Comparison of ENCODE assay signal across 26 cellular contexts in the genomic region with DNA sequence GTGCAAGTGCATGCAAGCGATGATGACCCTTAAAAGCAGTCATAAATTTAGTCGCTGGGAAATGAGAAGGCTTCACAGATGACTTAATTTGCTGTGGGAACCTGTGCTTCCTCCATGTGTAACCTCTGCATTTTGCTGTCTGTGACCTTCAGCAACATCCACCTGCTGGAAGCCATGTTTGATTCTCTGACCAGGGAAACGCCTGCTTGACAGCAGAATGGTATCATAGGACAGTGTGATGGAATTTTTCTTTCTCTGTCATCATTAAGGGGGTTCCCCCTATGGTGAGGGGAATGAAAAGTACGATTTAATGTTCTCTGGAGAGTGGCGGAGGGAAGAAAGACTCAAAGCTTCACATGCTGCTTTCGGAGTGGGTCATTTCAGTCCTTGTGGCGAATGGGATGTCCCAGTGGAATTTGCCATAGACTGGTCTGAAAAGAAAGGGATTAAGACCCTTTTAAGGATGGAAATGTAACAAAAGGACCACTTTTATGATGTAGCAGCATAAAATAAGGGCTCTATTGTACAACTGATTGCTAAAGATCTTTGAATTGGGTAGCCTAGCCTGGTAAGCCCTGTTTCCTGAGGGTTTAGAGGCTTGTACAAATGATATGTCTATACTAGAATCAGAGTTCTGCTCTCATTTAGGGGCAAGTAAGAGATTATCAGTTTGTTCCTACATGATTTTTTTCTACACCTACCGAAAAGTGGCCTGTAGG.
A peak's percentile ranks its signal among the peaks of the same experiment; 100 is the strongest.
DNase-seq lines count a peak whose midpoint lies in the region; ATAC-seq and TF ChIP-seq lines count a peak whose summit lies in the region.
"Had no signal": no experiment of that assay in that cellular context is flagged by ENCODE, and none has a peak within 500 bp of the region (broad histone marks: within the 10 kb centered on the region; RNA-seq: fewer than 3 reads in every experiment).

No MANE protein-coding gene starts in this region.

- H3K27me3 ChIP-seq in GM23338 (ENCODE audit: insufficient read depth): no peaks in the 10 kb centered on the region
- H3K27me3 ChIP-seq in neural progenitor cell: no peaks in the 10 kb centered on the region

- POLR2A ChIA-PET in HEK293T (lab: Yijun Ruan, JAX): no interaction called here

- no peak for TF ChIP-seq CTCF in GM23338 (conservative IDR thresholded peaks at IDR 0.05; ENCODE audit: low read depth in 2 of 2)
- no peak for TF ChIP-seq CTCF in brain (conservative IDR thresholded peaks at IDR 0.05)
- TF ChIP-seq CTCF in neural progenitor cell (IDR thresholded peaks at IDR 0.05): no peak

- no peaks in the 10 kb centered on the region for H3K27me3 Mint-ChIP-seq in GM23338 (ENCODE audit: insufficient read depth, low read depth, poor library complexity)
- no peaks in the 10 kb centered on the region for H3K27me3 Mint-ChIP-seq in brain
- peaks cover 2% of the 10 kb centered on the region for H3K27me3 Mint-ChIP-seq in neural progenitor cell (ENCODE audit: insufficient read depth, low read depth)
- H3K27me3 Mint-ChIP-seq: B cell had no signal

- ATAC-seq in GM23338: no peak
- ATAC-seq: A549, HepG2 had no signal

- no peaks in the 10 kb centered on the region for H3K9me2 ChIP-seq in GM23338 (ENCODE audit: insufficient read depth)

- H3F3A ChIP-seq in GM23338 (replicated peaks; ENCODE audit: low read depth) (no peaks in the 10 kb centered on the region), neural progenitor cell (ENCODE audit: low read depth) (peaks cover 52% of the 10 kb centered on the region)

- H2AFZ ChIP-seq in GM23338 (peak overlapping the region; percentile 44), neural progenitor cell (replicated peaks) (no peak overlapping the region)

- no peaks in the 10 kb centered on the region for H3K36me3 Mint-ChIP-seq in GM23338 (ENCODE audit: low read depth)
- H3K36me3 Mint-ChIP-seq in brain: no peaks in the 10 kb centered on the region
- no peaks in the 10 kb centered on the region for H3K36me3 Mint-ChIP-seq in neural progenitor cell
- H3K36me3 Mint-ChIP-seq: CD14-positive monocyte had no signal

- DNase-seq in GM23338 (ENCODE audit: low spot score): peak; percentile 5
- DNase-seq in HEK293T (ENCODE audit: extremely low spot score): peak; percentile 6
- DNase-seq in neural progenitor cell (ENCODE audit: low spot score): peak; percentile 74
- no peak for DNase-seq in activated CD4-positive, CD25-positive, alpha-beta regulatory T cell treated with anti-CD3 and anti-CD28 coated beads, Interleukin-2, amount 50 U/mL, for 72 hours
- DNase-seq in iPS-NIHi11 (ENCODE audit: low spot score): no peak
- DNase-seq in activated effector memory CD4-positive, alpha-beta T cell treated with anti-CD3 and anti-CD28 coated beads, Interleukin-2, amount 50 U/mL, for 16 hours: no peak
- DNase-seq in kidney glomerular epithelial cell (lab: John Stamatoyannopoulos, UW): no peak
- DNase-seq: DMS53, GDM1, KBM-7, MM.1S, NCI-H1048, NCI-H1417 treated with DMSO at 0.1 percent for 48 hours, NCI-H1930, NCI-H2171, NCI-H345, NCI-H524, Right ventricle myocardium superior, SW 1271 had no signal

- no peaks in the 10 kb centered on the region for H3K9me3 ChIP-seq in neural progenitor cell (ENCODE audit: low read depth)
- H3K9me3 ChIP-seq: A549 had no signal

- H3K36me3 ChIP-seq in GM23338 (ENCODE audit: insufficient read depth) (no peaks in the 10 kb centered on the region), neural progenitor cell (no peaks in the 10 kb centered on the region)

- H3K4me1 Mint-ChIP-seq in GM23338: peaks cover 8% of the 10 kb centered on the region; the same call in 2 of the 3 replicates
- peaks cover 36% of the 10 kb centered on the region for H3K4me1 Mint-ChIP-seq in brain
- H3K4me1 Mint-ChIP-seq in neural progenitor cell: peaks cover 44% of the 10 kb centered on the region
- H3K4me1 Mint-ChIP-seq: B cell, CD14-positive monocyte had no signal

- CTCF ChIA-PET in HEK293T (lab: Yijun Ruan, JAX): interaction anchor here (0.7 kb wide), 1 partner anchor 10 kb away, joined by 3 read pairs; no protein-coding TSS in a partner anchor

- no peak overlapping the region for H3K27ac ChIP-seq in GM23338 (ENCODE audit: low read depth)
- peak overlapping the region; percentile 92 for H3K27ac ChIP-seq in neural progenitor cell
- H3K27ac ChIP-seq: A549, HL-60 had no signal

- H3K4me3 ChIP-seq in GM23338 (no peak overlapping the region), neural progenitor cell (peak overlapping the region; percentile 27)
- H3K4me3 ChIP-seq: A549, SK-N-MC had no signal

- H3K79me2 ChIP-seq in GM23338 (replicated peaks; ENCODE audit: insufficient read depth): no peaks in the 10 kb centered on the region
- no peaks in the 10 kb centered on the region for H3K79me2 ChIP-seq in neural progenitor cell (ENCODE audit: low read depth)

- H3K4me3 Mint-ChIP-seq in GM23338: no peak overlapping the region
- H3K4me3 Mint-ChIP-seq in brain: peak overlapping the region in 3 of 5 experiments; percentile 7 to 71 (median 68)
- H3K4me3 Mint-ChIP-seq in neural progenitor cell: peak overlapping the region; percentile 48
- H3K4me3 Mint-ChIP-seq: B cell, CD14-positive monocyte had no signal

- H4K20me1 ChIP-seq in GM23338 (replicated peaks; ENCODE audit: insufficient read depth) (no peaks in the 10 kb centered on the region), neural progenitor cell (ENCODE audit: low read depth) (no peaks in the 10 kb centered on the region)

- H3K9me3 Mint-ChIP-seq in GM23338 (no peaks in the 10 kb centered on the region), brain (no peaks in the 10 kb centered on the region), neural progenitor cell (no peaks in the 10 kb centered on the region)

- H3K27ac Mint-ChIP-seq in GM23338 (no peak overlapping the region), brain (peak overlapping the region in 2 of 5 experiments; percentile 83 to 87), neural progenitor cell (peak overlapping the region; percentile 95)
- H3K27ac Mint-ChIP-seq: B cell, CD14-positive monocyte had no signal

- no peaks in the 10 kb centered on the region for H3K4me1 ChIP-seq in GM23338 (ENCODE audit: insufficient read depth)
- peaks cover 67% of the 10 kb centered on the region for H3K4me1 ChIP-seq in neural progenitor cell
- H3K4me1 ChIP-seq: A549 had no signal

- H3K4me2 ChIP-seq in GM23338 (no peak overlapping the region), neural progenitor cell (peak overlapping the region; percentile 64)
- H3K4me2 ChIP-seq: A549 had no signal

- H3K9ac ChIP-seq in neural progenitor cell: no peak overlapping the region

TF ChIP-seq in GM23338, 12 proteins besides CTCF, POLR2A, EP300 and RAD21 (continues in another document):
- TF ChIP-seq NANOG (IDR thresholded peaks at IDR 0.05; ENCODE audit: borderline replicate concordance) (no peak), EZH2 (IDR thresholded peaks at IDR 0.05; ENCODE audit: low read depth, unreplicated experiment) (no peak), ETS1 (IDR thresholded peaks at IDR 0.05) (no peak), ZNF331 (CRISPR knock-in tag; IDR thresholded peaks at IDR 0.05; ENCODE audit: low read depth) (no peak), EZH2phosphoT487 (IDR thresholded peaks at IDR 0.05; ENCODE audit: unreplicated experiment) (no peak), STAT1 (IDR thresholded peaks at IDR 0.05; ENCODE audit: unreplicated experiment) (no peak), JUNB (IDR thresholded peaks at IDR 0.05; ENCODE audit: unreplicated experiment) (no peak), ZNF114 (CRISPR knock-in tag; IDR thresholded peaks at IDR 0.05) (no peak)

TF ChIP-seq in HEK293T, 16 proteins besides CTCF, POLR2A, EP300 and RAD21:
- TF ChIP-seq LEF1 (IDR thresholded peaks at IDR 0.05; ENCODE audit: borderline replicate concordance) (no peak), SP1 (IDR thresholded peaks at IDR 0.05) (no peak)

Comparison
In these comparisons a context has a peak if more than half of its experiments do, and no peak if none do; other contexts are left out.
1. DNase-seq: peak in GM23338 (single experiment), HEK293T (single experiment) and neural progenitor cell (single experiment); none in activated CD4-positive, CD25-positive, alpha-beta regulatory T cell treated with anti-CD3 and anti-CD28 coated beads, Interleukin-2, amount 50 U/mL, for 72 hours (single experiment), iPS-NIHi11 (single experiment), activated effector memory CD4-positive, alpha-beta T cell treated with anti-CD3 and anti-CD28 coated beads, Interleukin-2, amount 50 U/mL, for 16 hours (single experiment) and kidney glomerular epithelial cell (single experiment).